ENCODE assay signal across 11 cellular contexts in genomic region chr12:64670039-64670438, GRCh38. TPM values are rescaled to one million over a fixed set of nuclear protein-coding genes. Genes with fewer than 3 reads are reported as not detected.
A peak's percentile ranks its signal among the peaks of the same experiment; 100 is the strongest.
DNase-seq lines count a peak whose midpoint lies in the region; ATAC-seq, FAIRE-seq and TF ChIP-seq lines count a peak whose summit lies in the region.
"Had no signal": no experiment of that assay in that cellular context is flagged by ENCODE, and none has a peak within 500 bp of the region (broad histone marks: within the 10 kb centered on the region; RNA-seq: fewer than 3 reads in every experiment).

No MANE protein-coding gene starts in this region.

- H3K36me3 Mint-ChIP-seq in activated naive CD4-positive, alpha-beta T cell treated with anti-CD3 and anti-CD28 coated beads, Interleukin-2, amount 10 ng/mL, durations not matched to agents 7 days and 5 days = peaks cover 30% of the 10 kb centered on the region
- no peaks in the 10 kb centered on the region for H3K36me3 Mint-ChIP-seq in WTC11

- H3K4me2 ChIP-seq in HepG2 (ENCODE audit: low read depth, low read length) = peak overlapping the region; percentile 89

- H3K27ac ChIP-seq in HepG2 (ENCODE audit: extremely low read length, insufficient read depth, low read length) (peak overlapping the region; percentile 78), tibial artery (peak overlapping the region; percentile 84 to 88)

- CTCF ChIA-PET in activated naive CD4-positive, alpha-beta T cell treated with anti-CD3 and anti-CD28 coated beads, Interleukin-2, amount 10 ng/mL, durations not matched to agents 7 days and 5 days (lab: Charles Lee) = interaction anchor here (1.0 to 2.2 kb wide), 7 partner anchors 10 to 121 kb away, joined by 3 to 12 read pairs (median 6); no protein-coding TSS in a partner anchor
- CTCF ChIA-PET in WTC11 (lab: Charles Lee) (interaction anchor here (0.7 to 2.3 kb wide), 5 partner anchors 8 to 121 kb away, joined by 3 to 7 read pairs (median 4); no protein-coding TSS in a partner anchor), HepG2 (lab: Yijun Ruan, JAX; ENCODE audit: low intra/inter-chr PET ratio, low total read pairs) (no interaction called here)

- TF ChIP-seq POLR2A in HepG2 (IDR thresholded peaks at IDR 0.05; ENCODE audit: insufficient read depth in 1 of 2, low read depth in 2 of 2, low read length in 2 of 2) = no peak

- H3K36me3 ChIP-seq in HepG2 (replicated peaks in 1 of 2; ENCODE audit: control insufficient read depth in 1 of 2, insufficient read depth in 2 of 2, low read length in 2 of 2) (no peaks in the 10 kb centered on the region), tibial artery (no peaks in the 10 kb centered on the region)
- H3K36me3 ChIP-seq: BE2C had no signal

- no peaks in the 10 kb centered on the region for H4K20me1 ChIP-seq in HepG2 (ENCODE audit: insufficient read depth, low read length)

- H3K27me3 ChIP-seq in HepG2 (ENCODE audit: control insufficient read depth in 1 of 2, insufficient read depth in 2 of 2, low read length in 2 of 2) (no peaks in the 10 kb centered on the region), tibial artery (no peaks in the 10 kb centered on the region)
- H3K27me3 ChIP-seq: BE2C had no signal

- no peak for FAIRE-seq in HepG2 (lab: Jason Lieb, UNC)
- FAIRE-seq: endometrium had no signal

- no peak for ATAC-seq in WTC11
- no peak for ATAC-seq in HepG2
- no peak for ATAC-seq in HG02678 (IDR thresholded peaks at IDR 0.05; ENCODE audit: unreplicated experiment)

- H3K4me1 Mint-ChIP-seq in activated naive CD4-positive, alpha-beta T cell treated with anti-CD3 and anti-CD28 coated beads, Interleukin-2, amount 10 ng/mL, durations not matched to agents 7 days and 5 days = peaks cover 94% of the 10 kb centered on the region
- peaks cover 89% of the 10 kb centered on the region for H3K4me1 Mint-ChIP-seq in WTC11

- no peak for TF ChIP-seq EP300 in HepG2 (IDR thresholded peaks at IDR 0.05; ENCODE audit: low read depth in 2 of 2, low read length in 2 of 2)
- TF ChIP-seq EP300 in HepG2 (CRISPR knock-in tag; IDR thresholded peaks at IDR 0.05; ENCODE audit: borderline replicate concordance) = no peak

- 0 out of 2 replicates have a peak overlapping the region, but pooled peaks have one; percentile 17 for H3K9ac ChIP-seq in HepG2 (ENCODE audit: insufficient read depth, low read depth, low read length)

- peak overlapping the region; percentile 99 for H3K27ac Mint-ChIP-seq in activated naive CD4-positive, alpha-beta T cell treated with anti-CD3 and anti-CD28 coated beads, Interleukin-2, amount 10 ng/mL, durations not matched to agents 7 days and 5 days
- H3K27ac Mint-ChIP-seq in WTC11 = peak overlapping the region; percentile 32

- H3K27me3 Mint-ChIP-seq in activated naive CD4-positive, alpha-beta T cell treated with anti-CD3 and anti-CD28 coated beads, Interleukin-2, amount 10 ng/mL, durations not matched to agents 7 days and 5 days = no peaks in the 10 kb centered on the region
- no peaks in the 10 kb centered on the region for H3K27me3 Mint-ChIP-seq in WTC11 (ENCODE audit: low read depth)

- H3K9me3 Mint-ChIP-seq in activated naive CD4-positive, alpha-beta T cell treated with anti-CD3 and anti-CD28 coated beads, Interleukin-2, amount 10 ng/mL, durations not matched to agents 7 days and 5 days = no peaks in the 10 kb centered on the region
- H3K9me3 Mint-ChIP-seq in WTC11 = no peaks in the 10 kb centered on the region

- TF ChIP-seq CTCF in WTC11 (IDR thresholded peaks at IDR 0.05) (no peak), HepG2 (CRISPR knock-in tag; IDR thresholded peaks at IDR 0.05) (no peak), tibial artery (IDR thresholded peaks at IDR 0.05) (no peak)

- intact Hi-C loops in HepG2 (cut with micrococcal nuclease; ENCODE audit: unreplicated experiment) = no loop called here
- intact Hi-C loops in tibial artery (cut with DNase I; ENCODE audit: low total_unique reads) = no loop called here

- peak overlapping the region; percentile 82 for H3K4me3 Mint-ChIP-seq in activated naive CD4-positive, alpha-beta T cell treated with anti-CD3 and anti-CD28 coated beads, Interleukin-2, amount 10 ng/mL, durations not matched to agents 7 days and 5 days
- H3K4me3 Mint-ChIP-seq in WTC11 = no peak overlapping the region

- no peak overlapping the region for H2AFZ ChIP-seq in HepG2 (ENCODE audit: low read length)

- in situ Hi-C loops in HepG2 (cut with HindIII; ENCODE audit: extremely low pct_ligation_motif_present, low pct_unique_long_range_greater_than_20kb) = no loop called here

- H3K9me3 ChIP-seq in HepG2 (ENCODE audit: low read length) (no peaks in the 10 kb centered on the region), tibial artery (no peaks in the 10 kb centered on the region)
- H3K9me3 ChIP-seq: BE2C had no signal

- H3K79me2 ChIP-seq in HepG2 (ENCODE audit: insufficient read depth, low read length) = peaks cover 38% of the 10 kb centered on the region

- no peak for TF ChIP-seq RAD21 in HepG2 (CRISPR knock-in tag; IDR thresholded peaks at IDR 0.05)

- POLR2A ChIA-PET in WTC11 (lab: Charles Lee) (interaction anchor here (0.6 to 0.7 kb wide), 3 partner anchors 59 to 825 kb away, joined by 3 to 4 read pairs (median 3); no protein-coding TSS in a partner anchor), HepG2 (lab: Yijun Ruan, JAX) (interaction anchor here (0.7 kb wide), 2 partner anchors 59 to 62 kb away, joined by 3 to 4 read pairs; no protein-coding TSS in a partner anchor)

- H3K4me1 ChIP-seq in HepG2 (ENCODE audit: insufficient read depth, low read length) (peaks cover 98% of the 10 kb centered on the region), tibial artery (peaks cover 0 to 100% (median 86%) of the 10 kb centered on the region in 4 donors)

- H3K4me3 ChIP-seq in HepG2 (replicated peaks in 1 of 3; ENCODE audit: insufficient read depth in 1 of 3, low read depth in 2 of 3, low read length in 3 of 3) = peak overlapping the region in 1 of 3 experiments; percentile 11; a peak in 1 of 6 replicates
- H3K4me3 ChIP-seq in tibial artery = no peak overlapping the region

- 67% methylated on average over 4 of the region's 4 CpGs for WGBS in HepG2 (ENCODE audit: low lambda C conversion rate)

- DNase-seq in activated naive CD4-positive, alpha-beta T cell treated with anti-CD3 and anti-CD28 coated beads, Interleukin-2, amount 10 ng/mL, durations not matched to agents 7 days and 5 days = no peak
- no peak for DNase-seq in activated naive CD4-positive, alpha-beta T cell (lab: John Stamatoyannopoulos, UW)
- no peak for DNase-seq in WTC11 (ENCODE audit: low spot score)
- DNase-seq in HepG2 (ENCODE audit: low spot score) = no peak
- no peak for DNase-seq in tibial artery
- DNase-seq in HUDEP-2 (lab: John Stamatoyannopoulos, UW; ENCODE audit: unreplicated experiment in 76 of 76) = no peak
- no peak for DNase-seq in cortex of kidney (lab: John Stamatoyannopoulos, UW)
- DNase-seq: BE2C; stimulated activated CD4-positive, alpha-beta T cell treated with anti-CD3 and anti-CD28 coated beads, Interleukin-15, amount 100 ng/mL, for 24 hours had no signal

- BruUV-seq in HepG2 (replicated peaks; lab: Mats Ljungman, UMichigan) = no TSS peak

TF ChIP-seq in WTC11, 78 proteins besides CTCF, POLR2A, EP300 and RAD21 (continues in another document):
- TF ChIP-seq MAX (CRISPR knock-in tag; IDR thresholded peaks at IDR 0.05) (no peak), ZNF416 (CRISPR knock-in tag; IDR thresholded peaks at IDR 0.05) (no peak), ZNF138 (CRISPR knock-in tag; conservative IDR thresholded peaks at IDR 0.05) (no peak)

RNA-seq across cellular contexts. Expression of gene RASSF3, which starts 59.7 kb away (rescaled TPM):
- total RNA-seq in WTC11 (2021) = 45.2 to 54.7 TPM (median 50.2 TPM) in 3 replicates
- 16.0 and 21.3 TPM in 2 replicates for total RNA-seq in HepG2 (2016; rRNA removed; fragmentation: Illumina TruSeq; extraction: Trizol)
- total RNA-seq in HepG2 (2016; cell fraction: cytosol; rRNA removed; fragmentation: Illumina TruSeq; extraction: Trizol; ENCODE audit: low read depth) = 6.2 and 7.7 TPM in 2 replicates
- 13.2 and 20.1 TPM in 2 replicates for total RNA-seq in HepG2 (2016; cell fraction: insoluble cytoplasmic fraction; rRNA removed; fragmentation: Illumina TruSeq; extraction: Trizol)
- total RNA-seq in HepG2 (2016; cell fraction: membrane; rRNA removed; fragmentation: Illumina TruSeq; extraction: Trizol) = 25.5 and 26.0 TPM in 2 replicates
- total RNA-seq in HepG2 (2016; cell fraction: nucleus; rRNA removed; fragmentation: Illumina TruSeq; extraction: Trizol) = 9.1 and 10.8 TPM in 2 replicates
- 15.4 and 15.5 TPM in 2 replicates for polyA plus RNA-seq in HepG2 (2011; rRNA removed)
- polyA plus RNA-seq in HepG2 (2011; cell fraction: cytosol; rRNA removed) = 9.8 and 10.9 TPM in 2 replicates
- 3.9 and 5.1 TPM in 2 replicates for polyA plus RNA-seq in HepG2 (2011; cell fraction: nucleus; rRNA removed)
- 7.1 and 11.1 TPM in 2 replicates for polyA plus RNA-seq in HepG2 (2012)
- polyA plus RNA-seq in HepG2 (2016; cell fraction: cytosol; fragmentation: Illumina TruSeq; extraction: Trizol; ENCODE audit: low read depth) = 3.6 and 3.9 TPM in 2 replicates
- polyA plus RNA-seq in HepG2 (2016; cell fraction: insoluble cytoplasmic fraction; fragmentation: Illumina TruSeq; extraction: Trizol; ENCODE audit: low read depth) = 19.9 and 21.9 TPM in 2 replicates
- 16.4 and 17.1 TPM in 2 replicates for polyA plus RNA-seq in HepG2 (2016; cell fraction: membrane; fragmentation: Illumina TruSeq; extraction: Trizol; ENCODE audit: low read depth)
- polyA plus RNA-seq in HepG2 (2016; cell fraction: nucleus; fragmentation: Illumina TruSeq; extraction: Trizol; ENCODE audit: insufficient read depth, low read depth) = 13.2 and 13.5 TPM in 2 replicates
- polyA minus RNA-seq in HepG2 (2011; rRNA and poly(A)+ RNA removed; ENCODE audit: low replicate concordance) = 37.6 and 54.4 TPM in 2 replicates
- 13.6 and 15.4 TPM in 2 replicates for polyA minus RNA-seq in HepG2 (2011; cell fraction: cytosol; rRNA and poly(A)+ RNA removed)
- 9.4 and 9.9 TPM in 2 replicates for polyA minus RNA-seq in HepG2 (2011; cell fraction: nucleus; rRNA and poly(A)+ RNA removed)
